34 cellular contexts compared by ENCODE assay signal in genomic region chr7:85947767-85948166, GRCh38.
"Had no signal": no experiment of that assay in that cellular context is flagged by ENCODE, and none has a peak within 500 bp of the region (broad histone marks: within the 10 kb centered on the region; RNA-seq: fewer than 3 reads in every experiment).

No MANE protein-coding gene starts in this region.

- DNase-seq: Karpas-422, Kasumi-1, MG63, MM.1S, MV-4-11, NCI-H1048, NCI-H1092, NCI-H1092 treated with DMSO at 0.1 percent for 48 hours, NCI-H1105, NCI-H1105 treated with DMSO at 0.1 percent for 48 hours, NCI-H1417, NCI-H1417 treated with DMSO at 0.1 percent for 48 hours, NCI-H1436, NCI-H1436 treated with DMSO at 0.1 percent for 48 hours, NCI-H146, NCI-H1694, NCI-H1694 treated with DMSO at 0.1 percent for 48 hours, NCI-H187, NCI-H187 treated with DMSO at 0.1 percent for 48 hours, NCI-H1930, NCI-H2029, NCI-H2029 treated with DMSO at 0.1 percent for 48 hours, NCI-H2081, NCI-H2081 treated with DMSO at 0.1 percent for 48 hours, NCI-H2107, NCI-H2171, NCI-H2171 treated with DMSO at 0.1 percent for 48 hours, NCI-H2227 treated with DMSO at 0.1 percent for 48 hours, NCI-H226, NCI-H345, NCI-H446, NCI-H446 treated with DMSO at 0.1 percent for 48 hours, NCI-H510A, NCI-H510A treated with DMSO at 0.1 percent for 48 hours had no signal

- H3K27me3 ChIP-seq: MG63 had no signal

- H3K36me3 ChIP-seq: MG63 had no signal

- H3K4me3 ChIP-seq: MG63 had no signal

- H3K9me3 ChIP-seq: MG63 had no signal
